33 cellular contexts compared by ENCODE assay signal in genomic region chr1:47330212-47330611, GRCh38.
"Had no signal": no experiment of that assay in that cellular context is flagged by ENCODE, and none has a peak within 500 bp of the region (broad histone marks: within the 10 kb centered on the region; RNA-seq: fewer than 3 reads in every experiment).

No MANE protein-coding gene starts in this region.

- H3K36me3 Mint-ChIP-seq: activated CD8-positive, alpha-beta memory T cell treated with anti-CD3 and anti-CD28 coated beads, Interleukin-2, amount 10 ng/mL, durations not matched to agents 7 days and 5 days; activated naive CD4-positive, alpha-beta T cell treated with anti-CD3 and anti-CD28 coated beads, Interleukin-2, amount 10 ng/mL, durations not matched to agents 7 days and 5 days; activated naive CD8-positive, alpha-beta T cell treated with anti-CD3 and anti-CD28 coated beads, Interleukin-2, amount 10 ng/mL, durations not matched to agents 7 days and 5 days had no signal

- H3K27me3 Mint-ChIP-seq: activated CD4-positive, alpha-beta T cell treated with anti-CD3 and anti-CD28 coated beads, Interleukin-2, amount 10 ng/mL, durations not matched to agents 7 days and 5 days; activated CD8-positive, alpha-beta memory T cell treated with anti-CD3 and anti-CD28 coated beads, Interleukin-2, amount 10 ng/mL, durations not matched to agents 7 days and 5 days; activated naive CD4-positive, alpha-beta T cell treated with anti-CD3 and anti-CD28 coated beads, Interleukin-2, amount 10 ng/mL, durations not matched to agents 7 days and 5 days; activated naive CD8-positive, alpha-beta T cell treated with anti-CD3 and anti-CD28 coated beads, Interleukin-2, amount 10 ng/mL, durations not matched to agents 7 days and 5 days; dendritic cell treated with granulocyte-macrophage colony-stimulating factor and Interleukin-4, amounts not matched to agents 40 ng/mL and 50 ng/mL, for 4 days had no signal

- H3K27me3 ChIP-seq: body of pancreas, cardiac muscle cell, dorsolateral prefrontal cortex, esophagus muscularis mucosa, foreskin keratinocyte, gastrocnemius medialis, heart right ventricle had no signal

- H3K36me3 ChIP-seq: cardiac muscle cell, esophagus muscularis mucosa, gastrocnemius medialis, heart right ventricle had no signal

- H3K4me3 ChIP-seq: body of pancreas, cardiac muscle cell, coronary artery, dorsolateral prefrontal cortex, esophagus muscularis mucosa, gastrocnemius medialis, heart right ventricle had no signal

- H3K27ac Mint-ChIP-seq: activated CD4-positive, alpha-beta T cell treated with anti-CD3 and anti-CD28 coated beads, Interleukin-2, amount 10 ng/mL, durations not matched to agents 7 days and 5 days; activated CD8-positive, alpha-beta memory T cell treated with anti-CD3 and anti-CD28 coated beads, Interleukin-2, amount 10 ng/mL, durations not matched to agents 7 days and 5 days; activated CD8-positive, alpha-beta T cell treated with anti-CD3 and anti-CD28 coated beads, Interleukin-2, amount 10 ng/mL, durations not matched to agents 7 days and 5 days; activated naive CD4-positive, alpha-beta T cell treated with anti-CD3 and anti-CD28 coated beads, Interleukin-2, amount 10 ng/mL, durations not matched to agents 7 days and 5 days; activated naive CD4-positive, alpha-beta T cell treated with anti-CD3 and anti-CD28 coated beads, Interleukin-2, amount 50 U/mL, for 72 hours; activated naive CD8-positive, alpha-beta T cell treated with anti-CD3 and anti-CD28 coated beads, Interleukin-2, amount 10 ng/mL, durations not matched to agents 7 days and 5 days; activated T-helper 1 cell treated with anti-CD3 and anti-CD28 coated beads, Interleukin-12 subunit alpha, Interleukin-12 subunit beta, Interleukin-2, Interleukin-4 antibody, amounts not matched to agents 30 ng/mL and 10 ng/mL and 1 ng/mL, durations not matched to agents 14 hours and 24 hours and 36 hours; dendritic cell treated with granulocyte-macrophage colony-stimulating factor and Interleukin-4, amounts not matched to agents 40 ng/mL and 50 ng/mL, for 4 days; endodermal cell had no signal

- H3K4me3 Mint-ChIP-seq: activated CD4-positive, alpha-beta T cell treated with anti-CD3 and anti-CD28 coated beads, Interleukin-2, amount 10 ng/mL, durations not matched to agents 7 days and 5 days; activated CD8-positive, alpha-beta memory T cell treated with anti-CD3 and anti-CD28 coated beads, Interleukin-2, amount 10 ng/mL, durations not matched to agents 7 days and 5 days; activated CD8-positive, alpha-beta T cell treated with anti-CD3 and anti-CD28 coated beads, Interleukin-2, amount 10 ng/mL, durations not matched to agents 7 days and 5 days; activated naive CD4-positive, alpha-beta T cell treated with anti-CD3 and anti-CD28 coated beads, Interleukin-2, amount 10 ng/mL, durations not matched to agents 7 days and 5 days; activated naive CD8-positive, alpha-beta T cell treated with anti-CD3 and anti-CD28 coated beads, Interleukin-2, amount 10 ng/mL, durations not matched to agents 7 days and 5 days; activated T-helper 1 cell treated with anti-CD3 and anti-CD28 coated beads, Interleukin-12 subunit alpha, Interleukin-12 subunit beta, Interleukin-2, Interleukin-4 antibody, amounts not matched to agents 30 ng/mL and 10 ng/mL and 1 ng/mL, durations not matched to agents 14 hours and 24 hours and 36 hours; dendritic cell treated with granulocyte-macrophage colony-stimulating factor and Interleukin-4, amounts not matched to agents 40 ng/mL and 50 ng/mL, for 4 days; endodermal cell had no signal

- DNase-seq: activated CD4-positive, alpha-beta T cell treated with anti-CD3 and anti-CD28 coated beads for 4 hours; activated CD4-positive, alpha-beta T cell treated with anti-CD3 and anti-CD28 coated beads, Interleukin-2, amount 10 ng/mL, durations not matched to agents 7 days and 5 days; activated CD4-positive, alpha-beta T cell treated with anti-CD3 and anti-CD28 coated beads, Interleukin-2, amount 50 U/mL, for 4 hours; activated CD4-positive, CD25-positive, alpha-beta regulatory T cell; activated CD4-positive, CD25-positive, alpha-beta regulatory T cell treated with anti-CD3 and anti-CD28 coated beads, Interleukin-2, amount 50 U/mL, for 72 hours; activated CD8-positive, alpha-beta memory T cell treated with anti-CD3 and anti-CD28 coated beads, Interleukin-2, amount 10 ng/mL, durations not matched to agents 7 days and 5 days; activated CD8-positive, alpha-beta memory T cell treated with anti-CD3 and anti-CD28 coated beads, Interleukin-2, amount 50 U/mL, for 4 hours; activated CD8-positive, alpha-beta T cell treated with anti-CD3 and anti-CD28 coated beads, Interleukin-2, amount 10 ng/mL, durations not matched to agents 7 days and 5 days; activated gamma-delta T cell; activated naive CD4-positive, alpha-beta T cell; activated naive CD4-positive, alpha-beta T cell treated with anti-CD3 and anti-CD28 coated beads, Interleukin-2, amount 10 ng/mL, durations not matched to agents 7 days and 5 days; activated naive CD8-positive, alpha-beta T cell treated with anti-CD3 and anti-CD28 coated beads, Interleukin-2, amount 10 ng/mL, durations not matched to agents 7 days and 5 days; activated T-cell treated with anti-CD3 and anti-CD28 coated beads, Interleukin-2, amount 50 U/mL, for 1 hour; activated T-cell treated with anti-CD3 and anti-CD28 coated beads, Interleukin-2, amount 50 U/mL, for 48 hours; amygdala; aorta; body of pancreas; central memory CD4-positive, alpha-beta T cell; cerebellar nuclear complex; dorsolateral prefrontal cortex; effector memory CD4-positive, alpha-beta T cell; endodermal cell; erythroblast; foreskin keratinocyte; gastrocnemius medialis; heart right ventricle; T-helper 2 cell had no signal

- H3K9me3 Mint-ChIP-seq: activated CD4-positive, alpha-beta T cell treated with anti-CD3 and anti-CD28 coated beads, Interleukin-2, amount 10 ng/mL, durations not matched to agents 7 days and 5 days; activated naive CD4-positive, alpha-beta T cell treated with anti-CD3 and anti-CD28 coated beads, Interleukin-2, amount 10 ng/mL, durations not matched to agents 7 days and 5 days; activated naive CD4-positive, alpha-beta T cell treated with anti-CD3 and anti-CD28 coated beads, Interleukin-2, amount 50 U/mL, for 72 hours; activated naive CD8-positive, alpha-beta T cell treated with anti-CD3 and anti-CD28 coated beads, Interleukin-2, amount 10 ng/mL, durations not matched to agents 7 days and 5 days; activated T-helper 1 cell treated with anti-CD3 and anti-CD28 coated beads, Interleukin-12 subunit alpha, Interleukin-12 subunit beta, Interleukin-2, Interleukin-4 antibody, amounts not matched to agents 30 ng/mL and 10 ng/mL and 1 ng/mL, durations not matched to agents 14 hours and 24 hours and 36 hours; dendritic cell treated with granulocyte-macrophage colony-stimulating factor and Interleukin-4, amounts not matched to agents 40 ng/mL and 50 ng/mL, for 4 days; endodermal cell had no signal

- ATAC-seq: activated CD8-positive, alpha-beta memory T cell treated with anti-CD3 and anti-CD28 coated beads, Interleukin-2, amount 10 ng/mL, durations not matched to agents 7 days and 5 days; activated CD8-positive, alpha-beta T cell treated with anti-CD3 and anti-CD28 coated beads, Interleukin-2, amount 10 ng/mL, durations not matched to agents 7 days and 5 days; activated naive CD4-positive, alpha-beta T cell treated with anti-CD3 and anti-CD28 coated beads, Interleukin-2, amount 50 U/mL, for 72 hours; body of pancreas; foreskin keratinocyte; gastrocnemius medialis; heart right ventricle had no signal

- H3K9me3 ChIP-seq: body of pancreas, esophagus muscularis mucosa, gastrocnemius medialis, heart right ventricle had no signal

- H3K27ac ChIP-seq: cardiac muscle cell, coronary artery, dorsolateral prefrontal cortex, foreskin keratinocyte, heart right ventricle had no signal
